Comparison of ENCODE assay signal across 1 cellular context in the genomic region with DNA sequence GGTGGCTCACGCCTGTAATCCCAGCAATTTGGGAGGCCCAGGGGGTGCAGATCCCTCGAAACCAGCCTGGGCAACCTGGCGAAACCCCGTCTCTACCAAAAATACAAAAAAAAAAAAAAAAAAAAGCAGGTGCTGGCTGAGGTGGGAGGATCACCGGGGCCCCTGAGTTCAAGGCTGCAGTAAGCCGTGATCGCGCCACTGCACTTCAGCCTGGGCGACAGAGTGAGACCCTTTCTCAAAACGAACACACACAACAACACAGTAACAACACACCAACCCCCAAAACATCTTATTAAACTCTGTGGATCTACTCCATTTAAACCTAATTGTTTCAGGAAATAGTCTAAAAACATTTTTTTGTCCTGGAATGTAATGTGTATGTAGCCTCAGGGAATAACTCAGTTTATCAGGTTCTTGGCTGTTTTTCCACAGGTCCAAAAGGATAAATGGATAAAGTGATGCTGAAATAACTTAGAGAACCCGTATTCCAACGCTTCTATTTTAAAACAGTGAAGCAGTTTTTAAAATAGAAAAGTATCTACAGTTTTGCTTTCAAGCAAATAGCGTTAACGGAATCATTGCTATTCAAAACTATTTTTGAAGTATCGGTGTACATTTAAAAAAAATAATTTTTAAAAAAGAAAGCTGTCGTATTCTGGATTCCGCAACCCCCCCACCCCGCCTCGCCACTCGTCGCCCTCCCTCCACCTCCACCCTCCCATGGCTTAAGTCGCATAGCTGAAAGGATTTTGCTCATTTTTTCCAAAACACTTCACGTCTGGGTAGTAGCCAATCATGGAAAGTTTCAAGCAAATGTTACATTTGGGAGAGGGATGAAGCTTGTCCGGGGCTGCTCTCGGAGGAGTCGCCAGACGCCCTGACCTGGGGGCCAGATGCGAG.
TF ChIP-seq lines count a peak whose summit lies in the region.

No MANE protein-coding gene starts in this region.

TF ChIP-seq in HepG2, 621 proteins besides CTCF, POLR2A, EP300 and RAD21 (continued from another document and continues in another):
- TF ChIP-seq, protein P1, sequence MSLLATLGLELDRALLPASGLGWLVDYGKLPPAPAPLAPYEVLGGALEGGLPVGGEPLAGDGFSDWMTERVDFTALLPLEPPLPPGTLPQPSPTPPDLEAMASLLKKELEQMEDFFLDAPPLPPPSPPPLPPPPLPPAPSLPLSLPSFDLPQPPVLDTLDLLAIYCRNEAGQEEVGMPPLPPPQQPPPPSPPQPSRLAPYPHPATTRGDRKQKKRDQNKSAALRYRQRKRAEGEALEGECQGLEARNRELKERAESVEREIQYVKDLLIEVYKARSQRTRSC (CRISPR knock-in tag; IDR thresholded peaks at IDR 0.05; ENCODE audit: low read depth), result no peak
- TF ChIP-seq TRIM24 (CRISPR knock-in tag; IDR thresholded peaks at IDR 0.05), result no peak
- TF ChIP-seq, protein P2, sequence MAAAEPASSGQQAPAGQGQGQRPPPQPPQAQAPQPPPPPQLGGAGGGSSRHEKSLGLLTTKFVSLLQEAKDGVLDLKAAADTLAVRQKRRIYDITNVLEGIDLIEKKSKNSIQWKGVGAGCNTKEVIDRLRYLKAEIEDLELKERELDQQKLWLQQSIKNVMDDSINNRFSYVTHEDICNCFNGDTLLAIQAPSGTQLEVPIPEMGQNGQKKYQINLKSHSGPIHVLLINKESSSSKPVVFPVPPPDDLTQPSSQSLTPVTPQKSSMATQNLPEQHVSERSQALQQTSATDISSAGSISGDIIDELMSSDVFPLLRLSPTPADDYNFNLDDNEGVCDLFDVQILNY (CRISPR knock-in tag; conservative IDR thresholded peaks at IDR 0.05), result no peak
- no peak for TF ChIP-seq ZIK1 (CRISPR knock-in tag; IDR thresholded peaks at IDR 0.05; ENCODE audit: borderline replicate concordance, low read depth)
- TF ChIP-seq ZNF317 (CRISPR knock-in tag; IDR thresholded peaks at IDR 0.05), result peak; percentile 27; the same call in 1 of the 2 replicates
- no peak for TF ChIP-seq TSC22D2 (CRISPR knock-in tag; IDR thresholded peaks at IDR 0.05; ENCODE audit: borderline replicate concordance)
- no peak for TF ChIP-seq SMAD9 (CRISPR knock-in tag; IDR thresholded peaks at IDR 0.05)
- TF ChIP-seq BCL6 (CRISPR knock-in tag; IDR thresholded peaks at IDR 0.05), result 0 out of 2 replicates have a peak, but pooled peaks have one; percentile 7
- no peak for TF ChIP-seq ZNF768 (CRISPR knock-in tag; IDR thresholded peaks at IDR 0.05)
- 0 out of 2 replicates have a peak, but pooled peaks have one; percentile 41 for TF ChIP-seq ZBTB7B (CRISPR knock-in tag; IDR thresholded peaks at IDR 0.05)
- no peak for TF ChIP-seq PHF21A (CRISPR knock-in tag; IDR thresholded peaks at IDR 0.05)
- TF ChIP-seq ZSCAN5A (CRISPR knock-in tag; IDR thresholded peaks at IDR 0.05; ENCODE audit: borderline replicate concordance), result no peak
- no peak for TF ChIP-seq ZNF253 (CRISPR knock-in tag; IDR thresholded peaks at IDR 0.05; ENCODE audit: borderline replicate concordance)
- TF ChIP-seq ZNF232 (CRISPR knock-in tag; IDR thresholded peaks at IDR 0.05; ENCODE audit: borderline replicate concordance), result 0 out of 2 replicates have a peak, but pooled peaks have one; percentile 23
- TF ChIP-seq NFE2L2 (IDR thresholded peaks at IDR 0.05; ENCODE audit: low read length), result no peak
- TF ChIP-seq MEIS1 (CRISPR knock-in tag; IDR thresholded peaks at IDR 0.05; ENCODE audit: borderline replicate concordance), result no peak
- TF ChIP-seq SNAI1 (CRISPR knock-in tag; IDR thresholded peaks at IDR 0.05; ENCODE audit: borderline replicate concordance), result 0 out of 2 replicates have a peak, but pooled peaks have one; percentile 21
- TF ChIP-seq ZNF33B (CRISPR knock-in tag; IDR thresholded peaks at IDR 0.05), result no peak
- TF ChIP-seq IRX3 (CRISPR knock-in tag; IDR thresholded peaks at IDR 0.05; ENCODE audit: borderline replicate concordance, low read depth), result no peak
- no peak for TF ChIP-seq TAF15 (IDR thresholded peaks at IDR 0.05; ENCODE audit: low read depth, low read length, poor library complexity, severe bottlenecking)
- TF ChIP-seq ZNF564 (CRISPR knock-in tag; IDR thresholded peaks at IDR 0.05), result no peak
- no peak for TF ChIP-seq CCAR2 (optimal IDR thresholded peaks at IDR 0.05; ENCODE audit: low read depth, low read length)
- TF ChIP-seq HNF4A (CRISPR knock-in tag; IDR thresholded peaks at IDR 0.05), result 0 out of 2 replicates have a peak, but pooled peaks have one; percentile 10
- TF ChIP-seq RBAK (CRISPR knock-in tag; IDR thresholded peaks at IDR 0.05), result no peak
- TF ChIP-seq, protein P3, sequence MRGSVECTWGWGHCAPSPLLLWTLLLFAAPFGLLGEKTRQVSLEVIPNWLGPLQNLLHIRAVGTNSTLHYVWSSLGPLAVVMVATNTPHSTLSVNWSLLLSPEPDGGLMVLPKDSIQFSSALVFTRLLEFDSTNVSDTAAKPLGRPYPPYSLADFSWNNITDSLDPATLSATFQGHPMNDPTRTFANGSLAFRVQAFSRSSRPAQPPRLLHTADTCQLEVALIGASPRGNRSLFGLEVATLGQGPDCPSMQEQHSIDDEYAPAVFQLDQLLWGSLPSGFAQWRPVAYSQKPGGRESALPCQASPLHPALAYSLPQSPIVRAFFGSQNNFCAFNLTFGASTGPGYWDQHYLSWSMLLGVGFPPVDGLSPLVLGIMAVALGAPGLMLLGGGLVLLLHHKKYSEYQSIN (CRISPR knock-in tag; IDR thresholded peaks at IDR 0.05; ENCODE audit: borderline replicate concordance), result no peak
- peak; percentile 38 for TF ChIP-seq ZEB1 (IDR thresholded peaks at IDR 0.05; ENCODE audit: insufficient replicate concordance, low read depth)
- TF ChIP-seq KDM2A (CRISPR knock-in tag; IDR thresholded peaks at IDR 0.05; ENCODE audit: borderline replicate concordance, low read depth), result peak; percentile 29; the same call in 1 of the 2 replicates
- no peak for TF ChIP-seq HBP1 (CRISPR knock-in tag; IDR thresholded peaks at IDR 0.05; ENCODE audit: low read depth)
- no peak for TF ChIP-seq ZSCAN29 (CRISPR knock-in tag; conservative IDR thresholded peaks at IDR 0.05)
- no peak for TF ChIP-seq YEATS2 (CRISPR knock-in tag; IDR thresholded peaks at IDR 0.05; ENCODE audit: borderline replicate concordance)
- no peak; the same call in 1 of the 2 replicates for TF ChIP-seq RCOR2 (CRISPR knock-in tag; IDR thresholded peaks at IDR 0.05)
- peak; percentile 12; the same call in 1 of the 2 replicates for TF ChIP-seq CBX5 (CRISPR knock-in tag; IDR thresholded peaks at IDR 0.05; ENCODE audit: borderline replicate concordance)
- peak; percentile 55 for TF ChIP-seq RARA (CRISPR knock-in tag; IDR thresholded peaks at IDR 0.05)
- TF ChIP-seq KAT7 (CRISPR knock-in tag; IDR thresholded peaks at IDR 0.05; ENCODE audit: borderline replicate concordance), result no peak
- TF ChIP-seq RBM22 (optimal IDR thresholded peaks at IDR 0.05; ENCODE audit: low read length), result no peak
- TF ChIP-seq SALL1 (CRISPR knock-in tag; IDR thresholded peaks at IDR 0.05), result peak; percentile 44; the same call in 1 of the 2 replicates
- TF ChIP-seq ZMYM3 (CRISPR knock-in tag; IDR thresholded peaks at IDR 0.05), result peak; percentile 56
- 0 out of 2 replicates have a peak, but pooled peaks have one; percentile 33 for TF ChIP-seq NR2F2 (IDR thresholded peaks at IDR 0.05; ENCODE audit: borderline replicate concordance, low read depth)
- TF ChIP-seq, protein P4, sequence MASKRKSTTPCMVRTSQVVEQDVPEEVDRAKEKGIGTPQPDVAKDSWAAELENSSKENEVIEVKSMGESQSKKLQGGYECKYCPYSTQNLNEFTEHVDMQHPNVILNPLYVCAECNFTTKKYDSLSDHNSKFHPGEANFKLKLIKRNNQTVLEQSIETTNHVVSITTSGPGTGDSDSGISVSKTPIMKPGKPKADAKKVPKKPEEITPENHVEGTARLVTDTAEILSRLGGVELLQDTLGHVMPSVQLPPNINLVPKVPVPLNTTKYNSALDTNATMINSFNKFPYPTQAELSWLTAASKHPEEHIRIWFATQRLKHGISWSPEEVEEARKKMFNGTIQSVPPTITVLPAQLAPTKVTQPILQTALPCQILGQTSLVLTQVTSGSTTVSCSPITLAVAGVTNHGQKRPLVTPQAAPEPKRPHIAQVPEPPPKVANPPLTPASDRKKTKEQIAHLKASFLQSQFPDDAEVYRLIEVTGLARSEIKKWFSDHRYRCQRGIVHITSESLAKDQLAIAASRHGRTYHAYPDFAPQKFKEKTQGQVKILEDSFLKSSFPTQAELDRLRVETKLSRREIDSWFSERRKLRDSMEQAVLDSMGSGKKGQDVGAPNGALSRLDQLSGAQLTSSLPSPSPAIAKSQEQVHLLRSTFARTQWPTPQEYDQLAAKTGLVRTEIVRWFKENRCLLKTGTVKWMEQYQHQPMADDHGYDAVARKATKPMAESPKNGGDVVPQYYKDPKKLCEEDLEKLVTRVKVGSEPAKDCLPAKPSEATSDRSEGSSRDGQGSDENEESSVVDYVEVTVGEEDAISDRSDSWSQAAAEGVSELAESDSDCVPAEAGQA (IDR thresholded peaks at IDR 0.05; ENCODE audit: low read depth), result no peak
- TF ChIP-seq, protein P4 (CRISPR knock-in tag; IDR thresholded peaks at IDR 0.05; ENCODE audit: borderline replicate concordance), result no peak
- TF ChIP-seq HOXD1 (CRISPR knock-in tag; IDR thresholded peaks at IDR 0.05), result no peak
- TF ChIP-seq ZFAT (CRISPR knock-in tag; conservative IDR thresholded peaks at IDR 0.05), result no peak
- no peak for TF ChIP-seq TERF1 (CRISPR knock-in tag; IDR thresholded peaks at IDR 0.05)
- TF ChIP-seq, protein P5, sequence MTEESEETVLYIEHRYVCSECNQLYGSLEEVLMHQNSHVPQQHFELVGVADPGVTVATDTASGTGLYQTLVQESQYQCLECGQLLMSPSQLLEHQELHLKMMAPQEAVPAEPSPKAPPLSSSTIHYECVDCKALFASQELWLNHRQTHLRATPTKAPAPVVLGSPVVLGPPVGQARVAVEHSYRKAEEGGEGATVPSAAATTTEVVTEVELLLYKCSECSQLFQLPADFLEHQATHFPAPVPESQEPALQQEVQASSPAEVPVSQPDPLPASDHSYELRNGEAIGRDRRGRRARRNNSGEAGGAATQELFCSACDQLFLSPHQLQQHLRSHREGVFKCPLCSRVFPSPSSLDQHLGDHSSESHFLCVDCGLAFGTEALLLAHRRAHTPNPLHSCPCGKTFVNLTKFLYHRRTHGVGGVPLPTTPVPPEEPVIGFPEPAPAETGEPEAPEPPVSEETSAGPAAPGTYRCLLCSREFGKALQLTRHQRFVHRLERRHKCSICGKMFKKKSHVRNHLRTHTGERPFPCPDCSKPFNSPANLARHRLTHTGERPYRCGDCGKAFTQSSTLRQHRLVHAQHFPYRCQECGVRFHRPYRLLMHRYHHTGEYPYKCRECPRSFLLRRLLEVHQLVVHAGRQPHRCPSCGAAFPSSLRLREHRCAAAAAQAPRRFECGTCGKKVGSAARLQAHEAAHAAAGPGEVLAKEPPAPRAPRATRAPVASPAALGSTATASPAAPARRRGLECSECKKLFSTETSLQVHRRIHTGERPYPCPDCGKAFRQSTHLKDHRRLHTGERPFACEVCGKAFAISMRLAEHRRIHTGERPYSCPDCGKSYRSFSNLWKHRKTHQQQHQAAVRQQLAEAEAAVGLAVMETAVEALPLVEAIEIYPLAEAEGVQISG (CRISPR knock-in tag; IDR thresholded peaks at IDR 0.05), result no peak
- no peak for TF ChIP-seq RFXANK (CRISPR knock-in tag; IDR thresholded peaks at IDR 0.05)
- no peak for TF ChIP-seq NR1H2 (CRISPR knock-in tag; IDR thresholded peaks at IDR 0.05; ENCODE audit: borderline replicate concordance, low read depth)
- peak; percentile 39; the same call in 1 of the 2 replicates for TF ChIP-seq SAP130 (CRISPR knock-in tag; IDR thresholded peaks at IDR 0.05; ENCODE audit: low read depth)
- TF ChIP-seq ZFY (CRISPR knock-in tag; IDR thresholded peaks at IDR 0.05), result no peak
- TF ChIP-seq ZC3H4 (CRISPR knock-in tag; IDR thresholded peaks at IDR 0.05; ENCODE audit: borderline replicate concordance), result no peak
